ENCODE assay signal across 10 cellular contexts in genomic region chr6:156963712-156964700, GRCh38.
DNase-seq lines count a peak whose midpoint lies in the region; ATAC-seq, FAIRE-seq and TF ChIP-seq lines count a peak whose summit lies in the region.
"Had no signal": no experiment of that assay in that cellular context is flagged by ENCODE, and none has a peak within 500 bp of the region (broad histone marks: within the 10 kb centered on the region; RNA-seq: fewer than 3 reads in every experiment).

No MANE protein-coding gene starts in this region.

- DNase-seq in AG04450 (ENCODE audit: low read depth, low spot score) (no peak), H54 (ENCODE audit: insufficient read length, low spot score) (no peak), heart right ventricle (no peak), GM10266 (ENCODE audit: extremely low spot score) (no peak), Kasumi-1 (lab: John Stamatoyannopoulos, UW) (no peak)
- DNase-seq in stimulated activated CD4-positive, alpha-beta T cell treated with anti-CD3 and anti-CD28 coated beads, Interleukin-2, amount 100 ng/mL, for 24 hours = peak; percentile 32 to 36

- CTCF ChIA-PET in AG04450 (lab: Charles Lee) = interaction anchor here (0.6 to 1.8 kb wide), 3 partner anchors 13 to 310 kb away, joined by 3 to 8 read pairs (median 6); no protein-coding TSS in a partner anchor

- no peaks in the 10 kb centered on the region for H3K27me3 ChIP-seq in AG04450 (ENCODE audit: control insufficient read depth, insufficient read depth, low read length)
- no peaks in the 10 kb centered on the region for H3K27me3 ChIP-seq in heart right ventricle

- TF ChIP-seq CTCF in AG04450 (IDR thresholded peaks at IDR 0.05; ENCODE audit: low read depth, low read length) (no peak), WI38 (IDR thresholded peaks at IDR 0.05; ENCODE audit: low read depth, low read length) (no peak), heart right ventricle (IDR thresholded peaks at IDR 0.05) (no peak), GM10266 (IDR thresholded peaks at IDR 0.05; ENCODE audit: control insufficient read depth, insufficient read depth, low read depth, missing control alignments) (no peak)

- no peaks in the 10 kb centered on the region for H3K36me3 ChIP-seq in heart right ventricle

- peak overlapping the region; percentile 56 for H3K4me3 ChIP-seq in AG04450 (ENCODE audit: low read depth, low read length)
- peak overlapping the region; percentile 53 for H3K4me3 ChIP-seq in WI38 (ENCODE audit: low read depth, low read length)
- H3K4me3 ChIP-seq in heart right ventricle = peak overlapping the region in 6 of 10 donors; percentile 2 to 29 (median 26)

- no peaks in the 10 kb centered on the region for H3K9me3 ChIP-seq in AG04450 (ENCODE audit: control insufficient read depth, insufficient read depth, low read length)
- no peaks in the 10 kb centered on the region for H3K9me3 ChIP-seq in heart right ventricle

- TF ChIP-seq POLR2A in H54 (IDR thresholded peaks at IDR 0.05; ENCODE audit: low read depth, low read length) = no peak

- intact Hi-C loops in heart right ventricle (cut with DNase I) = no loop called here

- peaks cover 0 to 37% (median 25%) of the 10 kb centered on the region in 9 donors for H3K4me1 ChIP-seq in heart right ventricle

- POLR2A ChIA-PET in AG04450 (lab: Yijun Ruan, JAX) = interaction anchor here (0.6 kb wide), 1 partner anchor 163 kb away, joined by 6 read pairs; no protein-coding TSS in a partner anchor

- WGBS in heart right ventricle, 2 donors = 44 to 50% methylated on average over 10 of the region's 10 CpGs

- peak; percentile 11 for FAIRE-seq in H54 (lab: Jason Lieb, UNC)

- peak in 6 of 8 donors; percentile 23 to 83 (median 38) for ATAC-seq in heart right ventricle
- no peak for ATAC-seq in GM19455 (IDR thresholded peaks at IDR 0.05; ENCODE audit: unreplicated experiment)
- ATAC-seq: HCT116 had no signal

- H3K27ac ChIP-seq in AG04450 (ENCODE audit: low read depth, low read length) = peak overlapping the region; percentile 48
- H3K27ac ChIP-seq in heart right ventricle = peak overlapping the region in 5 of 10 donors; percentile 8 to 54 (median 28)
- H3K27ac ChIP-seq: epithelial cell of prostate had no signal

Comparison
In these comparisons a context has a peak if more than half of its experiments do, and no peak if none do; other contexts are left out.
1. DNase-seq: peak in stimulated activated CD4-positive, alpha-beta T cell treated with anti-CD3 and anti-CD28 coated beads, Interleukin-2, amount 100 ng/mL, for 24 hours (2 of 2); none in AG04450 (single experiment), H54 (single experiment), heart right ventricle (0 of 2), GM10266 (single experiment) and Kasumi-1 (0 of 2).
2. Peak in every context shown above with its lines, with median percentiles within 50 percentile points of each other: H3K4me3 ChIP-seq.